1 cellular context compared by ENCODE assay signal in the genomic region with DNA sequence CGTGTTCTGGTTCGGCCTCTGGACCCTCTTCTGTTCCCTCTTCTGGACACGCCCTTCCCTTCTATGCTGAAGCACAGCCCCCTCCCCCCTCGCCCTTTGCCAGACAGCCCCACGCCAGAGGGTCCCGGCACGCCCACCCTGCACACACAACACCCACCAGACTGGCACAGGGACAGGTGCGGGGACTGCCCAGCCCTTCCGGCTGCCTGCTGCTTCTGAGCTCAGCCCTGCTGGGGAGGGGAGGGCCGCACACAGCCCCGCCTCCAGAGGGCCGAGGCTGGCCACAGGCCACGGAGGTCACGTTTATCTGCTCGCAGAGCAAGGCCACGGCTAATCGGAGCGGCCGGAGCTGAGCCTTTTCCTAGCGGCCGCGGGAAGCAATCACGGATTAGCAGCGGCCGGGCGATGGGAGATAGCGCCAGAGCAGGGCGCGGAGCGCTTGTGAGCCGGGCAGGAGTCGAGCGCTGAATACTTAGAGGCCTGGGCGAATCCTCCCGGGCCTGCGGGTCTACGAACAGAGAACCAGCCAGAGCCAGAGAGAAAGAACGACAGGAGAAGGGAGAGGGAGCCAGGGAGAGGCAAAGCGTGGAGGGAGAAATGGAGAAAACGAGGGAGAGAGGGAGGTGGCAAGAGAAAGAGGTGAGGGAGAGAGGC.
TF ChIP-seq lines count a peak whose summit lies in the region.

No MANE protein-coding gene starts in this region.

TF ChIP-seq in HepG2, 621 proteins besides CTCF, POLR2A, EP300 and RAD21 (continued from another document and continues in another):
- TF ChIP-seq KDM4B (CRISPR knock-in tag; IDR thresholded peaks at IDR 0.05) (0 out of 2 replicates have a peak, but pooled peaks have one; percentile 51), ZNF564 (CRISPR knock-in tag; IDR thresholded peaks at IDR 0.05) (peak; percentile 30; the same call in 1 of the 2 replicates), SP2 (CRISPR knock-in tag; IDR thresholded peaks at IDR 0.05) (no peak), MAZ (IDR thresholded peaks at IDR 0.05; ENCODE audit: borderline replicate concordance, low read depth, low read length) (0 out of 2 replicates have a peak, but pooled peaks have one; percentile 19), MAZ (CRISPR knock-in tag; IDR thresholded peaks at IDR 0.05; ENCODE audit: low read depth) (peak; percentile 75), TOPORS (CRISPR knock-in tag; IDR thresholded peaks at IDR 0.05) (peak; percentile 70; the same call in 1 of the 2 replicates), HNRNPLL (IDR thresholded peaks at IDR 0.05; ENCODE audit: low read depth, low read length, poor library complexity, severe bottlenecking) (peak; percentile 85), ZNF720 (CRISPR knock-in tag; IDR thresholded peaks at IDR 0.05) (no peak), GFI1 (CRISPR knock-in tag; IDR thresholded peaks at IDR 0.05; ENCODE audit: borderline replicate concordance) (peak; percentile 90), GABPB1 (CRISPR knock-in tag; IDR thresholded peaks at IDR 0.05) (peak; percentile 77), ZMYM3 (CRISPR knock-in tag; IDR thresholded peaks at IDR 0.05) (no peak; the same call in 1 of the 2 replicates), POGZ (CRISPR knock-in tag; IDR thresholded peaks at IDR 0.05) (peak; percentile 59), KLF13 (CRISPR knock-in tag; IDR thresholded peaks at IDR 0.05) (0 out of 2 replicates have a peak, but pooled peaks have one; percentile 36), ZNF264 (CRISPR knock-in tag; IDR thresholded peaks at IDR 0.05) (peak; percentile 89), MTA1 (CRISPR knock-in tag; IDR thresholded peaks at IDR 0.05; ENCODE audit: borderline replicate concordance) (peak; percentile 72; the same call in 1 of the 2 replicates), ZNF761 (CRISPR knock-in tag; conservative IDR thresholded peaks at IDR 0.05) (0 out of 2 replicates have a peak, but pooled peaks have one; percentile 32)
- TF ChIP-seq, protein P1, sequence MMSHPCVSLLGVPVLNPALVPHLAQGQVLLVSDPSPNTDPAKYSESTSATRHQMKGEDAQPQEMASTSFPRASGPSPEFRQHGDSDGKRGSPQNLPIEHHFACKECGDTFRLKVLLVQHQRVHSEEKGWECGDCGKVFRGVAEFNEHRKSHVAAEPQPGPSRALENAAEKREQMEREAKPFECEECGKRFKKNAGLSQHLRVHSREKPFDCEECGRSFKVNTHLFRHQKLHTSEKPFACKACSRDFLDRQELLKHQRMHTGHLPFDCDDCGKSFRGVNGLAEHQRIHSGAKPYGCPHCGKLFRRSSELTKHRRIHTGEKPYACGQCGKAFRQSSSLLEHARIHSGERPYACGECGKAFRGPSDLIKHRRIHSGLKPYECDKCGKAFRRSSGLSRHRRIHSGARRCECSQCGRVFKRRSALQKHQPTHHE (CRISPR knock-in tag; IDR thresholded peaks at IDR 0.05; ENCODE audit: borderline replicate concordance) = peak; percentile 41; the same call in 1 of the 2 replicates
- TF ChIP-seq, protein P2, sequence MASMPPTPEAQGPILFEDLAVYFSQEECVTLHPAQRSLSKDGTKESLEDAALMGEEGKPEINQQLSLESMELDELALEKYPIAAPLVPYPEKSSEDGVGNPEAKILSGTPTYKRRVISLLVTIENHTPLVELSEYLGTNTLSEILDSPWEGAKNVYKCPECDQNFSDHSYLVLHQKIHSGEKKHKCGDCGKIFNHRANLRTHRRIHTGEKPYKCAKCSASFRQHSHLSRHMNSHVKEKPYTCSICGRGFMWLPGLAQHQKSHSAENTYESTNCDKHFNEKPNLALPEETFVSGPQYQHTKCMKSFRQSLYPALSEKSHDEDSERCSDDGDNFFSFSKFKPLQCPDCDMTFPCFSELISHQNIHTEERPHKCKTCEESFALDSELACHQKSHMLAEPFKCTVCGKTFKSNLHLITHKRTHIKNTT (CRISPR knock-in tag; IDR thresholded peaks at IDR 0.05) = no peak
- TF ChIP-seq, protein P3, sequence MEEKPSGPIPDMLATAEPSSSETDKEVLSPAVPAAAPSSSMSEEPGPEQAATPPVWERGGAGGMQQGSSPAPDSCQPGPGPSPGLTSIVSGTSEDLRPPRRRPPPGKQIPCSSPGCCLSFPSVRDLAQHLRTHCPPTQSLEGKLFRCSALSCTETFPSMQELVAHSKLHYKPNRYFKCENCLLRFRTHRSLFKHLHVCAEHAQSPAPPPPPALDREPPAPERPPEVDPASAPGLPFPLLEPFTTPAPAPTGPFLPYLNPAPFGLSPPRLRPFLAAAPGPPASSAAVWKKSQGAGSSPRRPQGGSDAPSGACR (CRISPR knock-in tag; IDR thresholded peaks at IDR 0.05) = no peak
- TF ChIP-seq, protein P4, sequence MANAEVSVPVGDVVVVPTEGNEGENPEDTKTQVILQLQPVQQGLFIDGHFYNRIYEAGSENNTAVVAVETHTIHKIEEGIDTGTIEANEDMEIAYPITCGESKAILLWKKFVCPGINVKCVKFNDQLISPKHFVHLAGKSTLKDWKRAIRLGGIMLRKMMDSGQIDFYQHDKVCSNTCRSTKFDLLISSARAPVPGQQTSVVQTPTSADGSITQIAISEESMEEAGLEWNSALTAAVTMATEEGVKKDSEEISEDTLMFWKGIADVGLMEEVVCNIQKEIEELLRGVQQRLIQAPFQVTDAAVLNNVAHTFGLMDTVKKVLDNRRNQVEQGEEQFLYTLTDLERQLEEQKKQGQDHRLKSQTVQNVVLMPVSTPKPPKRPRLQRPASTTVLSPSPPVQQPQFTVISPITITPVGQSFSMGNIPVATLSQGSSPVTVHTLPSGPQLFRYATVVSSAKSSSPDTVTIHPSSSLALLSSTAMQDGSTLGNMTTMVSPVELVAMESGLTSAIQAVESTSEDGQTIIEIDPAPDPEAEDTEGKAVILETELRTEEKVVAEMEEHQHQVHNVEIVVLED (CRISPR knock-in tag; IDR thresholded peaks at IDR 0.05; ENCODE audit: borderline replicate concordance) = peak; percentile 62; the same call in 1 of the 2 replicates
- TF ChIP-seq, protein P5, sequence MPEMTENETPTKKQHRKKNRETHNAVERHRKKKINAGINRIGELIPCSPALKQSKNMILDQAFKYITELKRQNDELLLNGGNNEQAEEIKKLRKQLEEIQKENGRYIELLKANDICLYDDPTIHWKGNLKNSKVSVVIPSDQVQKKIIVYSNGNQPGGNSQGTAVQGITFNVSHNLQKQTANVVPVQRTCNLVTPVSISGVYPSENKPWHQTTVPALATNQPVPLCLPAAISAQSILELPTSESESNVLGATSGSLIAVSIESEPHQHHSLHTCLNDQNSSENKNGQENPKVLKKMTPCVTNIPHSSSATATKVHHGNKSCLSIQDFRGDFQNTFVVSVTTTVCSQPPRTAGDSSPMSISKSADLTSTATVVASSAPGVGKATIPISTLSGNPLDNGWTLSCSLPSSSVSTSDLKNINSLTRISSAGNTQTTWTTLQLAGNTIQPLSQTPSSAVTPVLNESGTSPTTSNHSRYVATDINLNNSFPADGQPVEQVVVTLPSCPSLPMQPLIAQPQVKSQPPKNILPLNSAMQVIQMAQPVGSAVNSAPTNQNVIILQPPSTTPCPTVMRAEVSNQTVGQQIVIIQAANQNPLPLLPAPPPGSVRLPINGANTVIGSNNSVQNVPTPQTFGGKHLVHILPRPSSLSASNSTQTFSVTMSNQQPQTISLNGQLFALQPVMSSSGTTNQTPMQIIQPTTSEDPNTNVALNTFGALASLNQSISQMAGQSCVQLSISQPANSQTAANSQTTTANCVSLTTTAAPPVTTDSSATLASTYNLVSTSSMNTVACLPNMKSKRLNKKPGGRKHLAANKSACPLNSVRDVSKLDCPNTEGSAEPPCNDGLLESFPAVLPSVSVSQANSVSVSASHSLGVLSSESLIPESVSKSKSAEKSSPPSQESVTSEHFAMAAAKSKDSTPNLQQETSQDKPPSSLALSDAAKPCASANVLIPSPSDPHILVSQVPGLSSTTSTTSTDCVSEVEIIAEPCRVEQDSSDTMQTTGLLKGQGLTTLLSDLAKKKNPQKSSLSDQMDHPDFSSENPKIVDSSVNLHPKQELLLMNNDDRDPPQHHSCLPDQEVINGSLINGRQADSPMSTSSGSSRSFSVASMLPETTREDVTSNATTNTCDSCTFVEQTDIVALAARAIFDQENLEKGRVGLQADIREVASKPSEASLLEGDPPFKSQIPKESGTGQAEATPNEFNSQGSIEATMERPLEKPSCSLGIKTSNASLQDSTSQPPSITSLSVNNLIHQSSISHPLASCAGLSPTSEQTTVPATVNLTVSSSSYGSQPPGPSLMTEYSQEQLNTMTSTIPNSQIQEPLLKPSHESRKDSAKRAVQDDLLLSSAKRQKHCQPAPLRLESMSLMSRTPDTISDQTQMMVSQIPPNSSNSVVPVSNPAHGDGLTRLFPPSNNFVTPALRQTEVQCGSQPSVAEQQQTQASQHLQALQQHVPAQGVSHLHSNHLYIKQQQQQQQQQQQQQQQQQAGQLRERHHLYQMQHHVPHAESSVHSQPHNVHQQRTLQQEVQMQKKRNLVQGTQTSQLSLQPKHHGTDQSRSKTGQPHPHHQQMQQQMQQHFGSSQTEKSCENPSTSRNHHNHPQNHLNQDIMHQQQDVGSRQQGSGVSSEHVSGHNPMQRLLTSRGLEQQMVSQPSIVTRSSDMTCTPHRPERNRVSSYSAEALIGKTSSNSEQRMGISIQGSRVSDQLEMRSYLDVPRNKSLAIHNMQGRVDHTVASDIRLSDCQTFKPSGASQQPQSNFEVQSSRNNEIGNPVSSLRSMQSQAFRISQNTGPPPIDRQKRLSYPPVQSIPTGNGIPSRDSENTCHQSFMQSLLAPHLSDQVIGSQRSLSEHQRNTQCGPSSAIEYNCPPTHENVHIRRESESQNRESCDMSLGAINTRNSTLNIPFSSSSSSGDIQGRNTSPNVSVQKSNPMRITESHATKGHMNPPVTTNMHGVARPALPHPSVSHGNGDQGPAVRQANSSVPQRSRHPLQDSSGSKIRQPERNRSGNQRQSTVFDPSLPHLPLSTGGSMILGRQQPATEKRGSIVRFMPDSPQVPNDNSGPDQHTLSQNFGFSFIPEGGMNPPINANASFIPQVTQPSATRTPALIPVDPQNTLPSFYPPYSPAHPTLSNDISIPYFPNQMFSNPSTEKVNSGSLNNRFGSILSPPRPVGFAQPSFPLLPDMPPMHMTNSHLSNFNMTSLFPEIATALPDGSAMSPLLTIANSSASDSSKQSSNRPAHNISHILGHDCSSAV (CRISPR knock-in tag; IDR thresholded peaks at IDR 0.05; ENCODE audit: borderline replicate concordance) = no peak
- TF ChIP-seq, protein P6, sequence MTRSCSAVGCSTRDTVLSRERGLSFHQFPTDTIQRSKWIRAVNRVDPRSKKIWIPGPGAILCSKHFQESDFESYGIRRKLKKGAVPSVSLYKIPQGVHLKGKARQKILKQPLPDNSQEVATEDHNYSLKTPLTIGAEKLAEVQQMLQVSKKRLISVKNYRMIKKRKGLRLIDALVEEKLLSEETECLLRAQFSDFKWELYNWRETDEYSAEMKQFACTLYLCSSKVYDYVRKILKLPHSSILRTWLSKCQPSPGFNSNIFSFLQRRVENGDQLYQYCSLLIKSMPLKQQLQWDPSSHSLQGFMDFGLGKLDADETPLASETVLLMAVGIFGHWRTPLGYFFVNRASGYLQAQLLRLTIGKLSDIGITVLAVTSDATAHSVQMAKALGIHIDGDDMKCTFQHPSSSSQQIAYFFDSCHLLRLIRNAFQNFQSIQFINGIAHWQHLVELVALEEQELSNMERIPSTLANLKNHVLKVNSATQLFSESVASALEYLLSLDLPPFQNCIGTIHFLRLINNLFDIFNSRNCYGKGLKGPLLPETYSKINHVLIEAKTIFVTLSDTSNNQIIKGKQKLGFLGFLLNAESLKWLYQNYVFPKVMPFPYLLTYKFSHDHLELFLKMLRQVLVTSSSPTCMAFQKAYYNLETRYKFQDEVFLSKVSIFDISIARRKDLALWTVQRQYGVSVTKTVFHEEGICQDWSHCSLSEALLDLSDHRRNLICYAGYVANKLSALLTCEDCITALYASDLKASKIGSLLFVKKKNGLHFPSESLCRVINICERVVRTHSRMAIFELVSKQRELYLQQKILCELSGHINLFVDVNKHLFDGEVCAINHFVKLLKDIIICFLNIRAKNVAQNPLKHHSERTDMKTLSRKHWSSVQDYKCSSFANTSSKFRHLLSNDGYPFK (CRISPR knock-in tag; IDR thresholded peaks at IDR 0.05; ENCODE audit: borderline replicate concordance) = 0 out of 2 replicates have a peak, but pooled peaks have one; percentile 24
- TF ChIP-seq, protein P7, sequence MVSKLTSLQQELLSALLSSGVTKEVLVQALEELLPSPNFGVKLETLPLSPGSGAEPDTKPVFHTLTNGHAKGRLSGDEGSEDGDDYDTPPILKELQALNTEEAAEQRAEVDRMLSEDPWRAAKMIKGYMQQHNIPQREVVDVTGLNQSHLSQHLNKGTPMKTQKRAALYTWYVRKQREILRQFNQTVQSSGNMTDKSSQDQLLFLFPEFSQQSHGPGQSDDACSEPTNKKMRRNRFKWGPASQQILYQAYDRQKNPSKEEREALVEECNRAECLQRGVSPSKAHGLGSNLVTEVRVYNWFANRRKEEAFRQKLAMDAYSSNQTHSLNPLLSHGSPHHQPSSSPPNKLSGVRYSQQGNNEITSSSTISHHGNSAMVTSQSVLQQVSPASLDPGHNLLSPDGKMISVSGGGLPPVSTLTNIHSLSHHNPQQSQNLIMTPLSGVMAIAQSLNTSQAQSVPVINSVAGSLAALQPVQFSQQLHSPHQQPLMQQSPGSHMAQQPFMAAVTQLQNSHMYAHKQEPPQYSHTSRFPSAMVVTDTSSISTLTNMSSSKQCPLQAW (CRISPR knock-in tag; IDR thresholded peaks at IDR 0.05) = peak; percentile 90
- TF ChIP-seq, protein P8, sequence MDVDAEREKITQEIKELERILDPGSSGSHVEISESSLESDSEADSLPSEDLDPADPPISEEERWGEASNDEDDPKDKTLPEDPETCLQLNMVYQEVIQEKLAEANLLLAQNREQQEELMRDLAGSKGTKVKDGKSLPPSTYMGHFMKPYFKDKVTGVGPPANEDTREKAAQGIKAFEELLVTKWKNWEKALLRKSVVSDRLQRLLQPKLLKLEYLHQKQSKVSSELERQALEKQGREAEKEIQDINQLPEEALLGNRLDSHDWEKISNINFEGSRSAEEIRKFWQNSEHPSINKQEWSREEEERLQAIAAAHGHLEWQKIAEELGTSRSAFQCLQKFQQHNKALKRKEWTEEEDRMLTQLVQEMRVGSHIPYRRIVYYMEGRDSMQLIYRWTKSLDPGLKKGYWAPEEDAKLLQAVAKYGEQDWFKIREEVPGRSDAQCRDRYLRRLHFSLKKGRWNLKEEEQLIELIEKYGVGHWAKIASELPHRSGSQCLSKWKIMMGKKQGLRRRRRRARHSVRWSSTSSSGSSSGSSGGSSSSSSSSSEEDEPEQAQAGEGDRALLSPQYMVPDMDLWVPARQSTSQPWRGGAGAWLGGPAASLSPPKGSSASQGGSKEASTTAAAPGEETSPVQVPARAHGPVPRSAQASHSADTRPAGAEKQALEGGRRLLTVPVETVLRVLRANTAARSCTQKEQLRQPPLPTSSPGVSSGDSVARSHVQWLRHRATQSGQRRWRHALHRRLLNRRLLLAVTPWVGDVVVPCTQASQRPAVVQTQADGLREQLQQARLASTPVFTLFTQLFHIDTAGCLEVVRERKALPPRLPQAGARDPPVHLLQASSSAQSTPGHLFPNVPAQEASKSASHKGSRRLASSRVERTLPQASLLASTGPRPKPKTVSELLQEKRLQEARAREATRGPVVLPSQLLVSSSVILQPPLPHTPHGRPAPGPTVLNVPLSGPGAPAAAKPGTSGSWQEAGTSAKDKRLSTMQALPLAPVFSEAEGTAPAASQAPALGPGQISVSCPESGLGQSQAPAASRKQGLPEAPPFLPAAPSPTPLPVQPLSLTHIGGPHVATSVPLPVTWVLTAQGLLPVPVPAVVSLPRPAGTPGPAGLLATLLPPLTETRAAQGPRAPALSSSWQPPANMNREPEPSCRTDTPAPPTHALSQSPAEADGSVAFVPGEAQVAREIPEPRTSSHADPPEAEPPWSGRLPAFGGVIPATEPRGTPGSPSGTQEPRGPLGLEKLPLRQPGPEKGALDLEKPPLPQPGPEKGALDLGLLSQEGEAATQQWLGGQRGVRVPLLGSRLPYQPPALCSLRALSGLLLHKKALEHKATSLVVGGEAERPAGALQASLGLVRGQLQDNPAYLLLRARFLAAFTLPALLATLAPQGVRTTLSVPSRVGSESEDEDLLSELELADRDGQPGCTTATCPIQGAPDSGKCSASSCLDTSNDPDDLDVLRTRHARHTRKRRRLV (CRISPR knock-in tag; IDR thresholded peaks at IDR 0.05) = no peak
